ENCODE assay signal across 22 cellular contexts in genomic region chr19:33613601-33614000, GRCh38. TPM values are rescaled to one million over a fixed set of nuclear protein-coding genes. Genes with fewer than 3 reads are reported as not detected.
A peak's percentile ranks its signal among the peaks of the same experiment; 100 is the strongest.
DNase-seq lines count a peak whose midpoint lies in the region; ATAC-seq and TF ChIP-seq lines count a peak whose summit lies in the region.
"Had no signal": no experiment of that assay in that cellular context is flagged by ENCODE, and none has a peak within 500 bp of the region (broad histone marks: within the 10 kb centered on the region; RNA-seq: fewer than 3 reads in every experiment).

No MANE protein-coding gene starts in this region.

- H3K27me3 ChIP-seq in upper lobe of right lung, result peaks cover 9% of the 10 kb centered on the region
- H3K27me3 ChIP-seq: BE2C; BLaER1 treated with 17β-estradiol and CSF1 and Interleukin-3, amounts not matched to agents 10 nM and 100 nM had no signal

- ATAC-seq in upper lobe of right lung, result no peak
- no peak for ATAC-seq in GM19455 (IDR thresholded peaks at IDR 0.05; ENCODE audit: unreplicated experiment)

- H3K27ac ChIP-seq in upper lobe of right lung, result no peak overlapping the region
- H3K27ac ChIP-seq: A549; BLaER1 treated with 17β-estradiol and CSF1 and Interleukin-3, amounts not matched to agents 10 nM and 100 nM; GM23248 had no signal

- no peak for TF ChIP-seq CTCF in upper lobe of right lung (IDR thresholded peaks at IDR 0.05)

- H3K4me3 ChIP-seq in upper lobe of right lung, result no peak overlapping the region
- H3K4me3 ChIP-seq: A549; BLaER1 treated with 17β-estradiol and CSF1 and Interleukin-3, amounts not matched to agents 10 nM and 100 nM; GM23248 had no signal

- no peaks in the 10 kb centered on the region for H3K36me3 ChIP-seq in upper lobe of right lung
- H3K36me3 ChIP-seq: BE2C; BLaER1 treated with 17β-estradiol and CSF1 and Interleukin-3, amounts not matched to agents 10 nM and 100 nM had no signal

- intact Hi-C loops in upper lobe of right lung (cut with DNase I), result no loop called here

- H3K9me3 ChIP-seq in upper lobe of right lung, result no peaks in the 10 kb centered on the region
- H3K9me3 ChIP-seq: BE2C had no signal

- no peaks in the 10 kb centered on the region for H3K4me1 ChIP-seq in upper lobe of right lung
- H3K4me1 ChIP-seq: A549 had no signal

- DNase-seq in NCI-H82 (lab: John Stamatoyannopoulos, UW) (peak; percentile 72), NCI-H82 treated with DMSO at 0.1 percent for 48 hours (lab: John Stamatoyannopoulos, UW; ENCODE audit: unreplicated experiment) (no peak), NCI-H524 treated with DMSO at 0.1 percent for 48 hours (lab: John Stamatoyannopoulos, UW) (peak; percentile 67), mesenteric fat pad (ENCODE audit: low spot score) (peak; percentile 49), upper lobe of right lung (peak; percentile 23), DMS79 (lab: John Stamatoyannopoulos, UW) (no peak)
- DNase-seq: 8988T; ACHN; AML-193; BE2C; CD4-positive, alpha-beta T cell; CD8-positive, alpha-beta memory T cell; DMS 273 treated with DMSO at 0.1 percent for 48 hours; DMS79 treated with DMSO at 0.1 percent for 48 hours; GF-D8; GM23248; H7; HCEC 1CT had no signal

RNA-seq across cellular contexts. Expression of gene CHST8, which starts 8.2 kb away (rescaled TPM):
- total RNA-seq in mesenteric fat pad (1.4 TPM), upper lobe of right lung (0.64 TPM)
- total RNA-seq: CD4-positive, alpha-beta T cell; CD8-positive, alpha-beta memory T cell; G401 had no signal

Comparison
In these comparisons a context has a peak if more than half of its experiments do, and no peak if none do; other contexts are left out.
1. DNase-seq: peak in NCI-H82 (single experiment), NCI-H524 treated with DMSO at 0.1 percent for 48 hours (single experiment), mesenteric fat pad (single experiment) and upper lobe of right lung (single experiment); none in NCI-H82 treated with DMSO at 0.1 percent for 48 hours (single experiment) and DMS79 (single experiment).